Comparison of ENCODE assay signal across 1 cellular context in genomic region chr6:145814501-145815350, GRCh38.
TF ChIP-seq lines count a peak whose summit lies in the region.

TSS of gene FBXO30 (minus strand) at chr6:145814795. CDS start at chr6:145806405, 8,390 bp downstream.

TF ChIP-seq in IMR-90, 13 proteins besides CTCF, POLR2A, EP300 and RAD21 (continued from another document):
- TF ChIP-seq ELK1 (IDR thresholded peaks at IDR 0.05; ENCODE audit: borderline replicate concordance, low read depth, low read length) = no peak
TF ChIP-seq in IMR-90: peak in this region for 2.
